Comparison of ENCODE assay signal across 21 cellular contexts in genomic region chr3:3605181-3605580, GRCh38.
DNase-seq lines count a peak whose midpoint lies in the region; ATAC-seq and TF ChIP-seq lines count a peak whose summit lies in the region.
"Had no signal": no experiment of that assay in that cellular context is flagged by ENCODE, and none has a peak within 500 bp of the region (broad histone marks: within the 10 kb centered on the region; RNA-seq: fewer than 3 reads in every experiment).

No MANE protein-coding gene starts in this region.

- no peaks in the 10 kb centered on the region for H3K27me3 ChIP-seq in vagina
- H3K27me3 ChIP-seq: BLaER1 had no signal

- H3K9me3 ChIP-seq in vagina: no peaks in the 10 kb centered on the region
- H3K9me3 ChIP-seq: BLaER1, Caco-2 had no signal

- H3K4me3 Mint-ChIP-seq in nephron: no peak overlapping the region
- H3K4me3 Mint-ChIP-seq: B cell; CD4-positive, CD25-positive, alpha-beta regulatory T cell; CD8-positive, alpha-beta T cell had no signal

- H3K27me3 Mint-ChIP-seq in nephron (ENCODE audit: low read depth): peaks cover 3% of the 10 kb centered on the region
- H3K27me3 Mint-ChIP-seq: CD4-positive, CD25-positive, alpha-beta regulatory T cell had no signal

- ATAC-seq in HG03457 (IDR thresholded peaks at IDR 0.05; ENCODE audit: unreplicated experiment): no peak
- ATAC-seq: CD8-positive, alpha-beta T cell; GM12878; HCT116 had no signal

- H3K9me3 Mint-ChIP-seq in nephron: peaks cover 8% of the 10 kb centered on the region

- H3K36me3 Mint-ChIP-seq in nephron (ENCODE audit: low read depth): no peaks in the 10 kb centered on the region
- H3K36me3 Mint-ChIP-seq: CD4-positive, CD25-positive, alpha-beta regulatory T cell; CD8-positive, alpha-beta T cell had no signal

- no peaks in the 10 kb centered on the region for H3K4me1 ChIP-seq in vagina
- H3K4me1 ChIP-seq: Caco-2 had no signal

- H3K4me3 ChIP-seq in retinal pigment epithelial cell (ENCODE audit: low read length): no peak overlapping the region
- no peak overlapping the region for H3K4me3 ChIP-seq in vagina
- H3K4me3 ChIP-seq: BLaER1, GM12878, GM23248 had no signal

- TF ChIP-seq CTCF in nephron (IDR thresholded peaks at IDR 0.05; ENCODE audit: unreplicated experiment in 3 of 3) (no peak), retinal pigment epithelial cell (conservative IDR thresholded peaks at IDR 0.05; ENCODE audit: low read depth, low read length) (no peak), vagina (IDR thresholded peaks at IDR 0.05) (no peak)

- H3K36me3 ChIP-seq in vagina: no peaks in the 10 kb centered on the region
- H3K36me3 ChIP-seq: BLaER1 had no signal

- intact Hi-C loops in vagina (cut with DNase I): no loop called here

- no peak for TF ChIP-seq POLR2A in vagina (IDR thresholded peaks at IDR 0.05)

- in situ Hi-C loops in G401 (cut with HindIII; ENCODE audit: low sequenced_read_pairs): no loop called here

- DNase-seq in G401 (ENCODE audit: low spot score) (peak; percentile 5), astrocyte of the hippocampus (ENCODE audit: low read depth, low spot score) (peak; percentile 65), retinal pigment epithelial cell (ENCODE audit: low read depth) (peak; percentile 60), ecto neural progenitor cell (ENCODE audit: low spot score) (no peak), vagina (ENCODE audit: extremely low spot score in 2 of 2) (no peak)
- DNase-seq: Caco-2; CD4-positive, CD25-positive, alpha-beta regulatory T cell; CD8-positive, alpha-beta T cell; DMS153; DND-41; GDM1; GM23248; H7 had no signal

- peak overlapping the region in 2 of 3 experiments; percentile 53 to 60 for H3K27ac Mint-ChIP-seq in nephron
- H3K27ac Mint-ChIP-seq: B cell; CD4-positive, CD25-positive, alpha-beta regulatory T cell; CD8-positive, alpha-beta T cell had no signal

- peaks cover 46% of the 10 kb centered on the region for H3K4me1 Mint-ChIP-seq in nephron
- H3K4me1 Mint-ChIP-seq: B cell; CD4-positive, CD25-positive, alpha-beta regulatory T cell had no signal

- no peak overlapping the region for H3K27ac ChIP-seq in vagina
- H3K27ac ChIP-seq: 22Rv1, BLaER1, C4-2B, GM23248 had no signal

Comparison
In these comparisons a context has a peak if more than half of its experiments do, and no peak if none do; other contexts are left out.
1. DNase-seq: peak in G401 (single experiment), astrocyte of the hippocampus (single experiment) and retinal pigment epithelial cell (single experiment); none in ecto neural progenitor cell (single experiment) and vagina (0 of 2).